In the genomic region with DNA sequence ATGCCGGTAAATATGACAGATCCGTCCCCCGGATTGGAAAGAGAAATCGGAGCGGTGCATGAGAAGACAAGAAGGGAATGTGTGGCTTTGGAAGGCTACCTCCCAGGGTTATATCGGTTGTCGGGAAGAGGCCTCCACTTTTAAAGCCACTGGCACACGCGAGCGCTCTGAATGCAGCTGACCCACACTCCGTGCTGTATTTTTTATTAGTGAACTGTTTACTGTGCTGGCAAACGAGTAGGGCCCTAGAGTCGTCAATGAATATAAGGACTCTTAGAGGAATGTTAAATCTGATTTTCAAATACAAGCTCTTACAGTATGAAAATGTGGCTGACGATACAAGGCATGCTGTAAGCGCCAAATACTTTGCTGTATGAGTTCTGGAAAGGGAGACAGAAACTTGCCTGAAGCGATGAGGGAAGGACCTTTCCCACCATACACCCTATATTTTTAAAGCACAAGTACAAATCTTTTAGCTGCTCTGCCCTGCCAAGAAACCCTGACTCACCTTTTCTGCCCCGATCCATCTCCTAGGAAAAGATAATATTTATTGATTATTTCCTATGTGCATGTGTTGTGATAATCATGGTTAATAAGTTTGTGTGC, we compare ENCODE assay signal across 8 cellular contexts. TPM values are rescaled to one million over a fixed set of nuclear protein-coding genes. Genes with fewer than 3 reads are reported as not detected.
DNase-seq lines count a peak whose midpoint lies in the region; ATAC-seq and TF ChIP-seq lines count a peak whose summit lies in the region.

No MANE protein-coding gene starts in this region.

- H3K4me1 Mint-ChIP-seq in mesothelial cell of epicardium: peaks cover 28% of the 10 kb centered on the region

- no peaks in the 10 kb centered on the region for H3K9me3 ChIP-seq in colonic mucosa

- H3K9me3 Mint-ChIP-seq in mesothelial cell of epicardium: no peaks in the 10 kb centered on the region

- H3K9ac ChIP-seq in colonic mucosa (ENCODE audit: low read depth in 2 of 2, low read length in 2 of 2): peak overlapping the region; percentile 75 to 93

- H3K27me3 ChIP-seq in colonic mucosa: no peaks in the 10 kb centered on the region

- no peaks in the 10 kb centered on the region for H3K36me3 ChIP-seq in colonic mucosa

- TF ChIP-seq CTCF in LNCaP clone FGC (IDR thresholded peaks at IDR 0.05; ENCODE audit: control insufficient read depth, extremely low read depth, insufficient read depth) (no peak), colonic mucosa (IDR thresholded peaks at IDR 0.05) (no peak), mesothelial cell of epicardium (IDR thresholded peaks at IDR 0.05; ENCODE audit: unreplicated experiment) (no peak), omental fat pad (IDR thresholded peaks at IDR 0.05) (no peak)

- H3K4me1 ChIP-seq in colonic mucosa: no peaks in the 10 kb centered on the region

- peak overlapping the region; percentile 97 for H3K27ac Mint-ChIP-seq in mesothelial cell of epicardium

- DNase-seq in LNCaP clone FGC (ENCODE audit: low read depth) (peak; percentile 55), colonic mucosa (no peak), mesothelial cell of epicardium (ENCODE audit: low spot score in 2 of 2, unreplicated experiment in 2 of 2) (no peak), NCI-H2227 (lab: John Stamatoyannopoulos, UW; ENCODE audit: unreplicated experiment) (no peak), NCI-H1417 (lab: John Stamatoyannopoulos, UW) (no peak), NCI-H146 (lab: John Stamatoyannopoulos, UW) (no peak), omental fat pad (ENCODE audit: low spot score) (no peak)

- intact Hi-C loops in colonic mucosa (cut with DNase I): no loop called here

- H3K4me3 Mint-ChIP-seq in mesothelial cell of epicardium: peak overlapping the region; percentile 88

- peak; percentile 0 for ATAC-seq in GM18502 (IDR thresholded peaks at IDR 0.05; ENCODE audit: poor library complexity, unreplicated experiment)
- no peak for ATAC-seq in omental fat pad (ENCODE audit: low FRiP score)

- H3K4me3 ChIP-seq in LNCaP clone FGC (ENCODE audit: low read depth, low read length) (peak overlapping the region; percentile 62), colonic mucosa (peak overlapping the region; percentile 84)

- H3K27me3 Mint-ChIP-seq in mesothelial cell of epicardium (ENCODE audit: low read depth): no peaks in the 10 kb centered on the region

- peak overlapping the region; percentile 94 for H3K27ac ChIP-seq in colonic mucosa

- H3K36me3 Mint-ChIP-seq in mesothelial cell of epicardium: no peaks in the 10 kb centered on the region

RNA-seq across cellular contexts. Expression of gene RUFY3, which starts 15.8 kb away (rescaled TPM):
- total RNA-seq in colonic mucosa (10 to 100 TPM; 28.8 to 29.4 TPM), mesothelial cell of epicardium (96.0 to 101 TPM (median 96.6 TPM) in 3 replicates), omental fat pad (10 to 100 TPM; 34.2 to 92.8 (median 64.0) TPM)

RNA-seq across cellular contexts. Expression of gene UTP3, which starts 17.6 kb away (rescaled TPM):
- total RNA-seq in colonic mucosa (10 to 100 TPM; 20.0 to 22.8 TPM), mesothelial cell of epicardium (28.0 to 30.4 TPM (median 29.6 TPM) in 3 replicates), omental fat pad (10 to 100 TPM; 20.7 to 67.5 (median 26.5) TPM)

RNA-seq across cellular contexts. Expression of gene JCHAIN, which starts 39.7 kb away (rescaled TPM):
- total RNA-seq in colonic mucosa (100 to 1,000 TPM; 392 to 396 TPM), mesothelial cell of epicardium (0.16 to 0.47 TPM (median 0.18 TPM) in 3 replicates), omental fat pad (10 to 100 TPM; 15.8 to 99.9 (median 36.0) TPM)

Comparison
In these comparisons a context has a peak if more than half of its experiments do, and no peak if none do; other contexts are left out.
1. RNA of gene JCHAIN, which starts 39.7 kb away (total RNA-seq): 392 to 396 TPM in colonic mucosa and 15.8 to 99.9 TPM in omental fat pad; 0.16 to 0.47 TPM in mesothelial cell of epicardium; every median in the first group is over 10 times any median in the second.